11 cellular contexts compared by ENCODE assay signal in genomic region chr1:31102501-31102950, GRCh38. TPM values are rescaled to one million over a fixed set of nuclear protein-coding genes. Genes with fewer than 3 reads are reported as not detected.
A peak's percentile ranks its signal among the peaks of the same experiment; 100 is the strongest.
DNase-seq lines count a peak whose midpoint lies in the region; ATAC-seq and TF ChIP-seq lines count a peak whose summit lies in the region.
"Had no signal": no experiment of that assay in that cellular context is flagged by ENCODE, and none has a peak within 500 bp of the region (broad histone marks: within the 10 kb centered on the region; RNA-seq: fewer than 3 reads in every experiment).

No MANE protein-coding gene starts in this region.

- DNase-seq in GM04503 (ENCODE audit: low read depth): peak; percentile 35
- peak; percentile 62 for DNase-seq in SK-MEL-5 (ENCODE audit: low read depth, low spot score)
- peak; percentile 81 to 86 for DNase-seq in foreskin fibroblast
- peak in 1 of 2 donors; percentile 42 for DNase-seq in gastrocnemius medialis
- no peak for DNase-seq in GM20000 (ENCODE audit: low spot score)
- no peak for DNase-seq in pons (ENCODE audit: low spot score)
- no peak for DNase-seq in NCI-H1694 treated with DMSO at 0.1 percent for 48 hours (lab: John Stamatoyannopoulos, UW)
- DNase-seq: activated naive CD8-positive, alpha-beta T cell treated with anti-CD3 and anti-CD28 coated beads, Interleukin-2, amount 10 ng/mL, durations not matched to agents 7 days and 5 days; NCI-H510A had no signal

- H3K36me3 ChIP-seq in gastrocnemius medialis: no peaks in the 10 kb centered on the region
- H3K36me3 ChIP-seq: thoracic aorta had no signal

- intact Hi-C loops in gastrocnemius medialis (cut with DNase I; ENCODE audit: low total_unique reads): no loop called here

- ATAC-seq in gastrocnemius medialis (peak; percentile 30 to 83), HG02970 (IDR thresholded peaks at IDR 0.05; ENCODE audit: low FRiP score, unreplicated experiment) (no peak)

- H3K27me3 ChIP-seq in gastrocnemius medialis: no peaks in the 10 kb centered on the region

- H3K4me1 ChIP-seq in gastrocnemius medialis: peaks cover 8 to 14% of the 10 kb centered on the region in 2 donors

- peak overlapping the region in 1 of 4 donors; percentile 59 for H3K27ac ChIP-seq in gastrocnemius medialis
- H3K27ac ChIP-seq: thoracic aorta had no signal

- no peaks in the 10 kb centered on the region for H3K9me3 ChIP-seq in gastrocnemius medialis
- H3K9me3 ChIP-seq: thoracic aorta had no signal

- H3K4me3 ChIP-seq in foreskin fibroblast (ENCODE audit: low read depth in 1 of 2, low read length in 2 of 2) (no peak overlapping the region), gastrocnemius medialis (no peak overlapping the region)
- H3K4me3 ChIP-seq: thoracic aorta had no signal

- in situ Hi-C loops in SK-MEL-5 (cut with HindIII; ENCODE audit: low pct_unique_long_range_greater_than_20kb, low sequenced_read_pairs): no loop called here
- in situ Hi-C loops in gastrocnemius medialis (cut with MboI; ENCODE audit: low sequenced_read_pairs in 4 of 4): no loop called here

- TF ChIP-seq POLR2A in gastrocnemius medialis (IDR thresholded peaks at IDR 0.05): no peak

- no peak for TF ChIP-seq CTCF in foreskin fibroblast (IDR thresholded peaks at IDR 0.05; ENCODE audit: low read depth, low read length)
- TF ChIP-seq CTCF in gastrocnemius medialis (IDR thresholded peaks at IDR 0.05 in 4 of 5, conservative IDR thresholded peaks at IDR 0.05 in 1 of 5): no peak
- TF ChIP-seq CTCF in GM20000 (IDR thresholded peaks at IDR 0.05; ENCODE audit: extremely low read depth, missing control alignments): no peak

RNA-seq across cellular contexts. Expression of gene PUM1, which starts 37.0 kb away (rescaled TPM):
- 29.5 and 32.4 TPM in 2 replicates for total RNA-seq in SK-MEL-5 (2014; rRNA removed; shearing (Covaris generic))
- polyA plus RNA-seq in SK-MEL-5 (2015; cell fraction: cytosol; rRNA removed): 47.8 and 58.4 TPM in 2 replicates
- polyA plus RNA-seq in SK-MEL-5 (2015; cell fraction: nucleus; rRNA removed): 52.6 and 85.2 TPM in 2 replicates
- total RNA-seq in gastrocnemius medialis: 100 to 1,000 TPM in 1 of 4 donors, 10 to 100 TPM in 3; 56.7 to 111 (median 76.4) TPM

Comparison
In these comparisons a context has a peak if more than half of its experiments do, and no peak if none do; other contexts are left out.
1. DNase-seq: peak in GM04503 (single experiment), SK-MEL-5 (single experiment) and foreskin fibroblast (2 of 2); none in GM20000 (single experiment), pons (single experiment) and NCI-H1694 treated with DMSO at 0.1 percent for 48 hours (single experiment).